Comparison of ENCODE assay signal across 21 cellular contexts in genomic region chr10:119865699-119866240, GRCh38.
"Had no signal": no experiment of that assay in that cellular context is flagged by ENCODE, and none has a peak within 500 bp of the region (broad histone marks: within the 10 kb centered on the region; RNA-seq: fewer than 3 reads in every experiment).

No MANE protein-coding gene starts in this region.

- DNase-seq: colonic mucosa; dermis blood vessel endothelial cell; endodermal cell; erythroblast; heart right ventricle; hypothalamus; kidney glomerular epithelial cell; mesendoderm; naive B cell; psoas muscle; retina; spleen; stimulated activated CD4-positive, alpha-beta T cell treated with anti-CD3 and anti-CD28 coated beads, Interleukin-15, amount 100 ng/mL, for 24 hours; stimulated activated CD4-positive, alpha-beta T cell treated with anti-CD3 and anti-CD28 coated beads, Interleukin-1b, Interleukin-23, amount 100 ng/mL, for 48 hours; stimulated activated CD4-positive, alpha-beta T cell treated with anti-CD3 and anti-CD28 coated beads, Interleukin-4, amount 100 ng/mL, for 24 hours; stimulated activated naive B cell treated with anti-CD40 and anti-IgM and Interleukin-4, amounts not matched to agents 10 μg/mL and 1 μg/mL and 100 μg/mL, for 72 hours; stimulated activated naive CD8-positive, alpha-beta T cell treated with anti-CD3 and anti-CD28 coated beads, Interleukin-15, amount 100 ng/mL, for 72 hours; testis had no signal

- H3K4me3 ChIP-seq: colonic mucosa, heart right ventricle, psoas muscle, spleen, testis, tibial nerve had no signal

- H3K27me3 ChIP-seq: colonic mucosa, heart right ventricle, neutrophil, spleen, testis, tibial nerve had no signal

- H3K36me3 ChIP-seq: colonic mucosa, heart right ventricle, neutrophil had no signal

- H3K4me3 Mint-ChIP-seq: endodermal cell; nephron; stimulated activated naive B cell treated with anti-CD40 and anti-IgM and Interleukin-4, amounts not matched to agents 10 μg/mL and 1 μg/mL and 100 μg/mL, for 72 hours; stimulated activated naive CD8-positive, alpha-beta T cell treated with anti-CD3 and anti-CD28 coated beads, Interleukin-15, amount 100 ng/mL, for 72 hours had no signal

- H3K27ac ChIP-seq: colonic mucosa, heart right ventricle, psoas muscle, testis, tibial nerve had no signal

- H3K9me3 ChIP-seq: colonic mucosa, neutrophil, testis had no signal

- H3K27me3 Mint-ChIP-seq: naive B cell; stimulated activated naive B cell treated with anti-CD40 and anti-IgM and Interleukin-4, amounts not matched to agents 10 μg/mL and 1 μg/mL and 100 μg/mL, for 72 hours; stimulated activated naive CD8-positive, alpha-beta T cell treated with anti-CD3 and anti-CD28 coated beads, Interleukin-15, amount 100 ng/mL, for 72 hours had no signal

- H3K4me1 ChIP-seq: colonic mucosa had no signal

- H3K27ac Mint-ChIP-seq: endodermal cell; nephron; stimulated activated naive B cell treated with anti-CD40 and anti-IgM and Interleukin-4, amounts not matched to agents 10 μg/mL and 1 μg/mL and 100 μg/mL, for 72 hours had no signal
